In the genomic region with DNA sequence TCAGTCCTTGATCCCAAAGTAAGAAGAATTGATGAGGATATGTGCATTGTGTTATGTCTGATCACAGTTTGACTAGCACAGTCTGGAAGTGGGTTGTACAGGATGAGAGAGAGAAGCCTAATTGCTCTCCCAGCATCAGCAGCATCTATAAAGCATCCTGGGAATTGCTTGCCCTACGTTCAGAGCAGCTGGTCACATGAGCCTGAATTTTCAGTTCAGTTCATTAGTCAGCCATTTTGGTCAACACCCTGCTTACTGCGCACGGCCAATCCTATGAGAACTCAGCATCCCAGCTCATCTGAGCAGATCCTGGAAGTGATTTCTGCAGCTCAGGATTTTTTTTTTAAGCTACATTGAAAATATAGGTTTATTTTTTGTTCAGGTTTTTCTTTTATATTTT, we compare ENCODE assay signal across 8 cellular contexts. TPM values are rescaled to one million over a fixed set of nuclear protein-coding genes. Genes with fewer than 3 reads are reported as not detected.
DNase-seq lines count a peak whose midpoint lies in the region; ATAC-seq and TF ChIP-seq lines count a peak whose summit lies in the region.

A gene with protein sequence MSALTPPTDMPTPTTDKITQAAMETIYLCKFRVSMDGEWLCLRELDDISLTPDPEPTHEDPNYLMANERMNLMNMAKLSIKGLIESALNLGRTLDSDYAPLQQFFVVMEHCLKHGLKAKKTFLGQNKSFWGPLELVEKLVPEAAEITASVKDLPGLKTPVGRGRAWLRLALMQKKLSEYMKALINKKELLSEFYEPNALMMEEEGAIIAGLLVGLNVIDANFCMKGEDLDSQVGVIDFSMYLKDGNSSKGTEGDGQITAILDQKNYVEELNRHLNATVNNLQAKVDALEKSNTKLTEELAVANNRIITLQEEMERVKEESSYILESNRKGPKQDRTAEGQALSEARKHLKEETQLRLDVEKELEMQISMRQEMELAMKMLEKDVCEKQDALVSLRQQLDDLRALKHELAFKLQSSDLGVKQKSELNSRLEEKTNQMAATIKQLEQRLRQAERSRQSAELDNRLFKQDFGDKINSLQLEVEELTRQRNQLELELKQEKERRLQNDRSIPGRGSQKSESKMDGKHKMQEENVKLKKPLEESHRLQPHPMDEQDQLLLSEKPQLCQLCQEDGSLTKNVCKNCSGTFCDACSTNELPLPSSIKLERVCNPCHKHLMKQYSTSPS (plus strand): TSS at position 218 of the 400 bp plus-strand sequence. CDS start 610 bp downstream, outside the sequence.

- H3K9me3 ChIP-seq in GM23248 (ENCODE audit: low read depth): no peaks in the 10 kb centered on the region
- no peaks in the 10 kb centered on the region for H3K9me3 ChIP-seq in body of pancreas
- H3K9me3 ChIP-seq in sigmoid colon: no peaks in the 10 kb centered on the region

- H3K27me3 ChIP-seq in GM23248 (replicated peaks; ENCODE audit: insufficient read depth) (no peaks in the 10 kb centered on the region), body of pancreas (no peaks in the 10 kb centered on the region), sigmoid colon (no peaks in the 10 kb centered on the region)

- in situ Hi-C loops in GM23248 (cut with MboI): no loop called here

- H3K79me2 ChIP-seq in GM23248 (ENCODE audit: insufficient read depth): peaks cover 91% of the 10 kb centered on the region

- no peak for TF ChIP-seq POLR2A in body of pancreas (IDR thresholded peaks at IDR 0.05)
- no peak for TF ChIP-seq POLR2A in sigmoid colon (IDR thresholded peaks at IDR 0.05)

- peak within 1 kb of the TSS; percentile 87 for H3K9ac ChIP-seq in GM23248

- intact Hi-C loops in body of pancreas (cut with DNase I) (no loop called here), sigmoid colon (cut with DNase I) (no loop called here)

- H3K27ac ChIP-seq in GM23248 (peak within 1 kb of the TSS; percentile 91), body of pancreas (peak within 1 kb of the TSS in 1 of 4 donors; percentile 15), sigmoid colon (peak within 1 kb of the TSS; percentile 61 to 83 (median 74))

- peaks cover 9% of the 10 kb centered on the region for H3F3A ChIP-seq in GM23248 (ENCODE audit: insufficient read depth)

- no peaks in the 10 kb centered on the region for H3K36me3 ChIP-seq in GM23248 (ENCODE audit: low read depth)
- H3K36me3 ChIP-seq in body of pancreas (replicated peaks in 1 of 2; ENCODE audit: insufficient read depth in 1 of 2, low read depth in 2 of 2): no peaks in the 10 kb centered on the region
- no peaks in the 10 kb centered on the region for H3K36me3 ChIP-seq in sigmoid colon

- peak; percentile 93 for DNase-seq in GM23248
- DNase-seq in NCI-H460 (ENCODE audit: extremely low read depth, low read depth): no peak
- peak in 2 of 4 donors; percentile 23 to 40 for DNase-seq in body of pancreas
- peak; percentile 93 for DNase-seq in inferior parietal cortex (ENCODE audit: extremely low spot score)
- DNase-seq in sigmoid colon: peak; percentile 78
- no peak for DNase-seq in HUDEP-2 (lab: John Stamatoyannopoulos, UW; ENCODE audit: unreplicated experiment in 76 of 76)
- no peak for DNase-seq in LoVo (ENCODE audit: low spot score)
- DNase-seq in NK-92 treated with Interleukin-12 subunit alpha and Interleukin-12 subunit beta, amount 100 ng/mL, for 24 hours (lab: John Stamatoyannopoulos, UW): no peak

- WGBS in GM23248 (ENCODE audit: low coverage in 1 of 2, low lambda C conversion rate in 2 of 2, missing lambda C conversion rate in 2 of 2), 2 experiments: 13 to 33% methylated on average over 3 of the region's 3 CpGs
- WGBS in body of pancreas, 2 donors: 71 to 72% methylated on average over 3 of the region's 3 CpGs
- 59 to 61% methylated on average over 3 of the region's 3 CpGs for WGBS in sigmoid colon, 2 donors

- no peaks in the 10 kb centered on the region for H3K9me2 ChIP-seq in GM23248 (ENCODE audit: insufficient read depth)

- no peaks in the 10 kb centered on the region for H4K20me1 ChIP-seq in GM23248 (ENCODE audit: insufficient read depth)

- H3K4me1 ChIP-seq in GM23248 (ENCODE audit: insufficient read depth): peaks cover 16% of the 10 kb centered on the region; the same call in 1 of the 2 replicates
- peaks cover 15% of the 10 kb centered on the region for H3K4me1 ChIP-seq in body of pancreas
- peaks cover 0 to 27% (median 18%) of the 10 kb centered on the region in 4 donors for H3K4me1 ChIP-seq in sigmoid colon

- H3K4me2 ChIP-seq in GM23248 (ENCODE audit: unreplicated experiment): peak within 1 kb of the TSS; percentile 89

- H3K4me3 ChIP-seq in GM23248: peak within 1 kb of the TSS; percentile 75
- H3K4me3 ChIP-seq in body of pancreas: no peak within 1 kb of the TSS
- peak within 1 kb of the TSS; percentile 25 to 50 (median 40) for H3K4me3 ChIP-seq in sigmoid colon

- peak; percentile 56 for ATAC-seq in body of pancreas

- TF ChIP-seq CTCF in body of pancreas (IDR thresholded peaks at IDR 0.05): no peak
- TF ChIP-seq CTCF in sigmoid colon (IDR thresholded peaks at IDR 0.05): no peak

- TF ChIP-seq EP300 in sigmoid colon (IDR thresholded peaks at IDR 0.05): no peak

- peak within 1 kb of the TSS; percentile 64 for H2AFZ ChIP-seq in GM23248

RNA-seq across cellular contexts. Expression of the gene that starts here (rescaled TPM):
- total RNA-seq in GM23248 (2014; rRNA removed; shearing (Covaris generic)): 24.0 and 36.2 TPM in 2 replicates
- polyA plus RNA-seq in GM23248 (2016; fragmentation: Nextera tagmentation; extraction: Ambion mirVana): 12.9 and 13.5 TPM in 2 replicates
- total RNA-seq in NCI-H460 (2014; rRNA removed; shearing (Covaris generic)): 15.9 and 23.5 TPM in 2 replicates
- 18.3 and 35.9 TPM in 2 replicates for polyA plus RNA-seq in NCI-H460 (2014; cell fraction: nucleus; rRNA removed)
- total RNA-seq in body of pancreas: 10 to 100 TPM; 46.4 to 62.6 TPM
- 10 to 100 TPM; 47.4 to 73.4 (median 65.1) TPM for total RNA-seq in sigmoid colon
- 10 to 100 TPM in 2 of 3 donors, 1 to 10 TPM in 1; 6.0 to 16.9 (median 11.3) TPM for polyA plus RNA-seq in sigmoid colon

Comparison
In these comparisons a context has a peak if more than half of its experiments do, and no peak if none do; other contexts are left out.
1. DNase-seq: peak in GM23248 (single experiment), inferior parietal cortex (single experiment) and sigmoid colon (single experiment); none in NCI-H460 (single experiment), HUDEP-2 (0 of 76), LoVo (single experiment) and NK-92 treated with Interleukin-12 subunit alpha and Interleukin-12 subunit beta, amount 100 ng/mL, for 24 hours (single experiment).
2. H3K4me3 ChIP-seq: peak in GM23248 (single experiment) and sigmoid colon (4 of 4); none in body of pancreas (0 of 2).